In genomic region chr19:49497047-49497789, GRCh38 we compare ENCODE assay signal across 1 cellular context.
A peak's percentile ranks its signal among the peaks of the same experiment; 100 is the strongest.
TF ChIP-seq lines count a peak whose summit lies in the region.

No MANE protein-coding gene starts in this region.

TF ChIP-seq in K562, 482 proteins besides CTCF, POLR2A, EP300 and RAD21 (continued from another document and continues in another):
- TF ChIP-seq SAP30 (IDR thresholded peaks at IDR 0.05; ENCODE audit: borderline replicate concordance, insufficient read depth, low read depth, low read length, poor library complexity, severe bottlenecking) (peak; percentile 82), BRCA1 (IDR thresholded peaks at IDR 0.05) (no peak), BRCA1 (CRISPR knock-in tag; IDR thresholded peaks at IDR 0.05) (no peak), ZNF212 (CRISPR knock-in tag; IDR thresholded peaks at IDR 0.05) (no peak), ZNF23 (CRISPR knock-in tag; IDR thresholded peaks at IDR 0.05) (no peak), VEZF1 (CRISPR knock-in tag; IDR thresholded peaks at IDR 0.05) (no peak), BMI1 (IDR thresholded peaks at IDR 0.05; ENCODE audit: low read length) (no peak), SMARCB1 (IDR thresholded peaks at IDR 0.05; ENCODE audit: insufficient read length, low read depth) (no peak), TCF3 (CRISPR knock-in tag; IDR thresholded peaks at IDR 0.05) (no peak), ZNF121 (CRISPR knock-in tag; conservative IDR thresholded peaks at IDR 0.05) (peak; percentile 96), PCBP2 (IDR thresholded peaks at IDR 0.05; ENCODE audit: low read depth, low read length, poor library complexity, severe bottlenecking) (no peak), SNRNP70 (optimal IDR thresholded peaks at IDR 0.05; ENCODE audit: low read depth, low read length) (no peak), POLR2AphosphoS2 (IDR thresholded peaks at IDR 0.05; ENCODE audit: low read length) (peak; percentile 6; the same call in 1 of the 2 replicates), ARID3B (CRISPR knock-in tag; IDR thresholded peaks at IDR 0.05; ENCODE audit: borderline replicate concordance) (no peak), SNAPC5 (CRISPR knock-in tag; IDR thresholded peaks at IDR 0.05) (no peak), RFX1 (IDR thresholded peaks at IDR 0.05) (no peak), ZNF174 (CRISPR knock-in tag; IDR thresholded peaks at IDR 0.05) (no peak), ZNF143 (CRISPR knock-in tag; IDR thresholded peaks at IDR 0.05) (peak; percentile 89), MCM3 (IDR thresholded peaks at IDR 0.05) (no peak), MBD2 (IDR thresholded peaks at IDR 0.05; ENCODE audit: borderline replicate concordance, low read depth) (0 out of 2 replicates have a peak, but pooled peaks have one; percentile 11), MTA2 (IDR thresholded peaks at IDR 0.05; ENCODE audit: low read depth) (no peak), AFF1 (IDR thresholded peaks at IDR 0.05; ENCODE audit: low read depth in 1 of 2, partially characterized antibody in 2 of 2) (peak in 1 of 2 experiments; percentile 87), TBL1XR1 (IDR thresholded peaks at IDR 0.05; ENCODE audit: low read length in 2 of 2) (no peak), ZNF318 (IDR thresholded peaks at IDR 0.05; ENCODE audit: borderline replicate concordance in 1 of 2, low read depth in 1 of 2) (no peak)
- TF ChIP-seq, protein P1, sequence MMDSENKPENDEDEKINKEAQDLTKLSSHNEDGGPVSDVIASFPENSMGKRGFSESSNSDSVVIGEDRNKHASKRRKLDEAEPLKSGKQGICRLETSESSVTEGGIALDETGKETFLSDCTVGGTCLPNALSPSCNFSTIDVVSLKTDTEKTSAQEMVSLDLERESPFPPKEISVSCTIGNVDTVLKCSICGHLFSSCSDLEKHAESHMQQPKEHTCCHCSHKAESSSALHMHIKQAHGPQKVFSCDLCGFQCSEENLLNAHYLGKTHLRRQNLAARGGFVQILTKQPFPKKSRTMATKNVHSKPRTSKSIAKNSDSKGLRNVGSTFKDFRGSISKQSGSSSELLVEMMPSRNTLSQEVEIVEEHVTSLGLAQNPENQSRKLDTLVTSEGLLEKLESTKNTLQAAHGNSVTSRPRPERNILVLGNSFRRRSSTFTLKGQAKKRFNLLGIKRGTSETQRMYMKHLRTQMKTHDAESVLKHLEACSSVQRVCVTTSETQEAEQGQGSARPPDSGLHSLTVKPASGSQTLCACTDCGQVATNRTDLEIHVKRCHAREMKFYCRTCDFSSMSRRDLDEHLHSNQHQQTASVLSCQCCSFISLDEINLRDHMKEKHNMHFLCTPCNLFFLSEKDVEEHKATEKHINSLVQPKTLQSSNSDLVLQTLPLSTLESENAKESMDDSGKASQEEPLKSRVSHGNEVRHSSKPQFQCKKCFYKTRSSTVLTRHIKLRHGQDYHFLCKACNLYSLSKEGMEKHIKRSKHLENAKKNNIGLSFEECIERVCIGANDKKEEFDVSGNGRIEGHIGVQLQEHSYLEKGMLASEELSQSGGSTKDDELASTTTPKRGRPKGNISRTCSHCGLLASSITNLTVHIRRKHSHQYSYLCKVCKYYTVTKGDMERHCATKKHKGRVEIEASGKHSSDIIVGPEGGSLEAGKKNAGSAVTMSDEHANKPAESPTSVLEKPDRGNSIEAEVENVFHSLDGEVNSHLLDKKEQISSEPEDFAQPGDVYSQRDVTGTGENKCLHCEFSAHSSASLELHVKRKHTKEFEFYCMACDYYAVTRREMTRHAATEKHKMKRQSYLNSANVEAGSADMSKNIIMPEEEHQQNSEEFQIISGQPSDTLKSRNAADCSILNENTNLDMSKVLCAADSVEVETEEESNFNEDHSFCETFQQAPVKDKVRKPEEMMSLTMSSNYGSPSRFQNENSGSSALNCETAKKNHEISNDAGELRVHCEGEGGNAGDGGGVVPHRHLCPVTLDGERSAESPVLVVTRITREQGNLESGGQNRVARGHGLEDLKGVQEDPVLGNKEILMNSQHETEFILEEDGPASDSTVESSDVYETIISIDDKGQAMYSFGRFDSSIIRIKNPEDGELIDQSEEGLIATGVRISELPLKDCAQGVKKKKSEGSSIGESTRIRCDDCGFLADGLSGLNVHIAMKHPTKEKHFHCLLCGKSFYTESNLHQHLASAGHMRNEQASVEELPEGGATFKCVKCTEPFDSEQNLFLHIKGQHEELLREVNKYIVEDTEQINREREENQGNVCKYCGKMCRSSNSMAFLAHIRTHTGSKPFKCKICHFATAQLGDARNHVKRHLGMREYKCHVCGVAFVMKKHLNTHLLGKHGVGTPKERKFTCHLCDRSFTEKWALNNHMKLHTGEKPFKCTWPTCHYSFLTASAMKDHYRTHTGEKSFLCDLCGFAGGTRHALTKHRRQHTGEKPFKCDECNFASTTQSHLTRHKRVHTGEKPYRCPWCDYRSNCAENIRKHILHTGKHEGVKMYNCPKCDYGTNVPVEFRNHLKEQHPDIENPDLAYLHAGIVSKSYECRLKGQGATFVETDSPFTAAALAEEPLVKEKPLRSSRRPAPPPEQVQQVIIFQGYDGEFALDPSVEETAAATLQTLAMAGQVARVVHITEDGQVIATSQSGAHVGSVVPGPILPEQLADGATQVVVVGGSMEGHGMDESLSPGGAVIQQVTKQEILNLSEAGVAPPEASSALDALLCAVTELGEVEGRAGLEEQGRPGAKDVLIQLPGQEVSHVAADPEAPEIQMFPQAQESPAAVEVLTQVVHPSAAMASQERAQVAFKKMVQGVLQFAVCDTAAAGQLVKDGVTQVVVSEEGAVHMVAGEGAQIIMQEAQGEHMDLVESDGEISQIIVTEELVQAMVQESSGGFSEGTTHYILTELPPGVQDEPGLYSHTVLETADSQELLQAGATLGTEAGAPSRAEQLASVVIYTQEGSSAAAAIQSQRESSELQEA (IDR thresholded peaks at IDR 0.05; ENCODE audit: low read depth) = no peak
- TF ChIP-seq, protein P2, sequence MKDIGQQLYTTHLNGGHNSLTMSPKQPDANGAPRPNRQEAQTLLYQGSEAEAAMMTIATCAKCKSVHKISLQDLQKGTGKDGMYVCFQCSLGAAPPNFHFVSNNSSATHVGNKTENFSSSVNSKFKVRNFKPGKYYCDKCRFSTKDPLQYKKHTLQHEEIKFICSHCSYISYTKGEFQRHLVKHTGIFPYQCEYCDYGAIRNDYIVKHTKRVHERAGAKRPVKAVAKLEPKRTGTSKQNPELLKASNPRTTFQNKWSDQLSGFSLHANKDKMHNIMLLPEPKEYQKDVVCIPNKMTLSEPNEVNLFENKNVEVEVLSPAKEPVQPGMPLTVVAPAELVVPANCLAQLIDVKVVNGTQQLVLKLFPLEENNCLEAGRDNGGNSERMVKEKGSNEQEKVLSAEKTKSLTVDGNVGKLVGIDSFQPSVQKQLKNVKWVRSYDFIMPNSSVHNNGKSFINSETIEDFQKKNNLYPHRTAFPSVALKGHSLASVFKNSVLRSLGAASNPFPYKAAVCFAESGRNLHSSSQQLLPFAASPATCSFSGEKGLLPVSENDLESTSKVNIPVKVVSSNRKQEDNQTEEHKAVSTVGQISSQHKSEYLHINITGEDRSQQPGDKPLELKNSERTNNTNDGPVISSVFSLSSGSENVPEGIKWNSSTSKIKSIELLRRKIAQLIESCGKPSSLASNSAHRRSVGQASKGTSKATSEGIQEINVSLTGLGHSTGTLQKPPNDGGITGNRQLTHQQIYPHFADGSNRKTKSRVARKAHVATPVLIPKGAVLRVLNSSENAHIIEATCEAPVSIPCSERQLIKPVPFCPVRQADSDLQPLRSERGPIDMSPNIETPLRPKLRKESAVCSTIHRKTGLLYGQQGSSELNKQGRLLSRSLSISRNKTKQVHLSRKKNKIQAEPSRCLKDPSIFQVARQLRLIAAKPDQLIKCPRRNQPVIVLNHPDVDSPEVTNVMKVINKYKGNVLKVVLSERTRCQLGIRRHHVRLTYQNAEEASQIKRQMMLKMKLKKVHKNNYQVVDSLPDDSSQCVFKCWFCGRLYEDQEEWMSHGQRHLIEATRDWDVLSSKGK (CRISPR knock-in tag; IDR thresholded peaks at IDR 0.05) = no peak
